8 cellular contexts compared by ENCODE assay signal in the genomic region with DNA sequence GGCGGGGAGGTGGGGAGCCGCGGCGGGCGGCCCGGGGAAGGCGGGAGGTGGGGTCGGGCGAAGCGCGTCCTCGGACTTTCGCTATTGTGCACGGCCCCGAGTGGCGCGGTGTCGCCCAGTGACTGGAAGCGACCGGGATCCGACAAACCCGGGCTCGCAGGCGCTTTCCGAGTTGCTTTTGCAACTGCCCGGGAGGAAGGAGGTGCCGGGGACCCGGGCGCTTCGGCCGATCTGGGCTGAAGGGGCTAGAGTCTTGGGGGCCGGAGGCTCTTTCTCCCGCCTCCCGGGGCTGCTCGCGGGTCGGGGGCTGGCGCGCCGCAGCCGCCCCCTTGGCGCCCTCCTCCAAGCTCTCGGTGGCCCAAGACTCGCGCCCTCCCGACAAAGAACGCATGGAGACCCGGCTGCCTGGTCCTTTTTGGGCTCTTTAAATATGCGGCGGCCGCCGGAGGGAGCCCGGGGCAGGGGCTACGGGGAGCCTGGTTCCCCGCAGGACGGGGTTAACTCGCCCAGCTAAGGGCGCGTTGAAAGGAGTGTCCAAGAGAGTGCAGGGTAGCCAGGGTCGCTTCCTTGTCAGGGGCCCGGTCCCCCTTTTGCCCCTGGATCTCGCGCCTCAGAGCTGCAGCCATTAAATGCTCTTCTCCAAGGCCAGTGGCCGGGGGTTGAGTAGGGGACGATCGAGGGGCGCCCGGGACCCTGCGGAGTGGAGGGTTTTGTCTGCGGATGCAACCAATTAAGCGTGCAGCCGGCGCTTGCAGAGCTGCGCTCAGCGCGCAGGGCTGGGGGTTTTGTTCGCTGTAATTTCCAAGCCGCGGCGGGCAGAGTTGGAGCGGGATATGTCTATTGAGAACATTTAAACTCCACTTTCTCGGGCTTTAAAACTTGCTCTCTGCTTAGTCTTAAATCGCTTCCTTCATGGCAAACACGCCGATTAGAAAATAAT. TPM values are rescaled to one million over a fixed set of nuclear protein-coding genes. Genes with fewer than 3 reads are reported as not detected.
DNase-seq lines count a peak whose midpoint lies in the region; ATAC-seq and TF ChIP-seq lines count a peak whose summit lies in the region.

No MANE protein-coding gene starts in this region.

- H3K9me3 ChIP-seq in colonic mucosa (no peaks in the 10 kb centered on the region), tibial artery (no peaks in the 10 kb centered on the region)

- 1% methylated on average over 37 to 45 of the region's 85 CpGs for WGBS in lower leg skin, 2 donors

- no peak for TF ChIP-seq POLR2A in lower leg skin (IDR thresholded peaks at IDR 0.05)

- H3K27ac ChIP-seq in colonic mucosa (no peak overlapping the region), tibial artery (no peak overlapping the region)

- H3K4me3 ChIP-seq in GM06990 (replicated peaks; ENCODE audit: low read depth, low read length) (0 out of 2 replicates have a peak overlapping the region, but pooled peaks have one; percentile 17), colonic mucosa (peak overlapping the region; percentile 70), lower leg skin (ENCODE audit: low read depth, poor library complexity, severe bottlenecking) (peak overlapping the region; percentile 16), tibial artery (peak overlapping the region; percentile 51 to 64)

- intact Hi-C loops in colonic mucosa (cut with DNase I): loop anchor here (10.0 kb wide), 1 partner anchor 69 kb away; no protein-coding TSS in a partner anchor
- intact Hi-C loops in lower leg skin (cut with DNase I; ENCODE audit: low total_unique reads): no loop called here
- intact Hi-C loops in tibial artery (cut with DNase I; ENCODE audit: low total_unique reads): loop anchor here (10.0 kb wide), 1 partner anchor 69 kb away; no protein-coding TSS in a partner anchor

- TF ChIP-seq CTCF in GM06990 (IDR thresholded peaks at IDR 0.05; ENCODE audit: insufficient read depth, low read length, poor library complexity, severe bottlenecking) (no peak), colonic mucosa (IDR thresholded peaks at IDR 0.05) (no peak), lower leg skin (IDR thresholded peaks at IDR 0.05) (no peak), tibial artery (IDR thresholded peaks at IDR 0.05) (no peak)

- H3K36me3 ChIP-seq in GM06990 (ENCODE audit: control insufficient read depth, insufficient read depth, low read length): no peaks in the 10 kb centered on the region
- H3K36me3 ChIP-seq in colonic mucosa: no peaks in the 10 kb centered on the region
- no peaks in the 10 kb centered on the region for H3K36me3 ChIP-seq in tibial artery

- H3K27me3 ChIP-seq in GM06990 (replicated peaks; ENCODE audit: control insufficient read depth, insufficient read depth, low read length) (peaks cover 1% of the 10 kb centered on the region; the same call in 1 of the 2 replicates), colonic mucosa (peaks cover 4% of the 10 kb centered on the region), tibial artery (peaks cover 0 to 54% of the 10 kb centered on the region in 2 donors)

- no peaks in the 10 kb centered on the region for H3K4me1 ChIP-seq in colonic mucosa
- peaks cover 4 to 36% (median 28%) of the 10 kb centered on the region in 4 donors for H3K4me1 ChIP-seq in tibial artery

- DNase-seq in GM06990 (ENCODE audit: extremely low read depth, insufficient read length) (peak; percentile 15), LoVo (ENCODE audit: low spot score) (peak; percentile 32), colonic mucosa (peak; percentile 40), lower leg skin (ENCODE audit: low spot score in 2 of 2) (peak in 1 of 2 donors; percentile 86), tibial artery (no peak), cerebellum (ENCODE audit: low spot score) (no peak)

- ATAC-seq in HG03457 (IDR thresholded peaks at IDR 0.05; ENCODE audit: unreplicated experiment) (no peak), HG02678 (IDR thresholded peaks at IDR 0.05; ENCODE audit: unreplicated experiment) (no peak)

- H3K9ac ChIP-seq in colonic mucosa (ENCODE audit: low read depth in 2 of 2, low read length in 2 of 2): peak overlapping the region; percentile 13 to 78

RNA-seq across cellular contexts. Expression of gene HMGA2, which starts 1.6 kb away (rescaled TPM):
- total RNA-seq in colonic mucosa (1 to 10 TPM; 5.1 to 8.3 TPM), lower leg skin (under 1 TPM in 1 of 4 donors, not detected in 3; 0.23 TPM), cerebellum (6.1 TPM)

Comparison
In these comparisons a context has a peak if more than half of its experiments do, and no peak if none do; other contexts are left out.
1. DNase-seq: peak in GM06990 (single experiment), LoVo (single experiment) and colonic mucosa (single experiment); none in tibial artery (0 of 2) and cerebellum (single experiment).
2. H3K4me3 ChIP-seq: peak in every context shown above with its lines; median percentile 70 in colonic mucosa; 58 in tibial artery; 17 in GM06990; 16 in lower leg skin.